In the genomic region with DNA sequence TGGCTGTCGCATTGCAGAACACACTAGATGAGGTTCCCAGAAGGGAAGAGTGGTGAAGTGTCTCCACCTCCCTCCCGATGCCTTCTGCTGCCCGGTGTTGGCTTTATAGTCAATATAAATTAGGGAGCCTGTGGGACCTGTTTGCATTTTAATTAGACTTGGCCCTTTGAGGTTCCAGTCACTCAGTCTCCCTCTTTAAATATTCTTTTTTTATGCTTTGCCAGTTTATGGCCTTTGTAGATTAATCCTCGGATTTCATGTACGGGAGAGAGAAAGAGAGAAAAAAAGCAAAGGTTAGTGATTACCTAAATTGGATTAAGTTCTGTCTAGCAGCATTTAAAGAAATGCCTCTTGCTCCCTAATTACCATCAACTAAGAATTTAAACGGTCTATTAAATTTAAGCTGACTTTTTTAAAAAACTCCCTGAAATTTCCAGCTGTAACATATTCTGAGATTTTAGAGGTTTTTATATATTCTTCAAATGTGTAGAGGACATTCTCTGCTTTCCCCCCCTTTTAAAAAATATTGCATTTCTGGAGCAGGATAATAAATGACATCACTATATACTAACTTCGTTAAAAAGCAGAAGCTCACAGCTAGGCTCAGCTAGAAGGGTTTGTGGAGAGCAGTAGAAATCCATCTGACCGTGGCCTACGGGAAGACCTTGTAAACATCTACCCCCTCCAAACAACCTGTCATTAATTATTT, we compare ENCODE assay signal across 18 cellular contexts.
DNase-seq lines count a peak whose midpoint lies in the region; ATAC-seq and TF ChIP-seq lines count a peak whose summit lies in the region.
"Had no signal": no experiment of that assay in that cellular context is flagged by ENCODE, and none has a peak within 500 bp of the region (broad histone marks: within the 10 kb centered on the region; RNA-seq: fewer than 3 reads in every experiment).

No MANE protein-coding gene starts in this region.

- H3K27ac Mint-ChIP-seq in CD4-positive, CD25-positive, alpha-beta regulatory T cell: no peak overlapping the region
- H3K27ac Mint-ChIP-seq in activated B cell treated with CpG ODN at 0.5 μM for 24 hours: no peak overlapping the region
- no peak overlapping the region for H3K27ac Mint-ChIP-seq in naive B cell
- H3K27ac Mint-ChIP-seq: mesothelial cell of epicardium, WTC11 had no signal

- peaks cover 10% of the 10 kb centered on the region for H3K27me3 ChIP-seq in CD4-positive, CD25-positive, alpha-beta regulatory T cell (ENCODE audit: control insufficient read depth, insufficient read depth, low read length)
- peaks cover 14% of the 10 kb centered on the region for H3K27me3 ChIP-seq in HAP-1 (ENCODE audit: low read depth)
- peaks cover 2% of the 10 kb centered on the region for H3K27me3 ChIP-seq in mesendoderm (ENCODE audit: insufficient read depth, low read length, poor library complexity)

- ATAC-seq in CD4-positive, CD25-positive, alpha-beta regulatory T cell (ENCODE audit: low read depth in 2 of 2): no peak
- ATAC-seq in activated B cell treated with CpG ODN at 0.5 μM for 24 hours (ENCODE audit: low read depth) (no peak), naive B cell (ENCODE audit: low read depth in 2 of 2) (peak; percentile 30 to 34), GM18520 (IDR thresholded peaks at IDR 0.05; ENCODE audit: unreplicated experiment) (no peak), GM21381 (IDR thresholded peaks at IDR 0.05; ENCODE audit: unreplicated experiment) (no peak)
- ATAC-seq: WTC11 had no signal

- no peaks in the 10 kb centered on the region for H3K36me3 ChIP-seq in CD4-positive, CD25-positive, alpha-beta regulatory T cell (ENCODE audit: control insufficient read depth, insufficient read depth, low read length)
- H3K36me3 ChIP-seq in HAP-1 (replicated peaks): peaks cover 5% of the 10 kb centered on the region; the same call in 1 of the 2 replicates
- H3K36me3 ChIP-seq in mesendoderm (ENCODE audit: control insufficient read depth, insufficient read depth, low read length): no peaks in the 10 kb centered on the region
- H3K36me3 ChIP-seq: adrenal gland had no signal

- H3K36me3 Mint-ChIP-seq in CD4-positive, CD25-positive, alpha-beta regulatory T cell: no peaks in the 10 kb centered on the region
- H3K36me3 Mint-ChIP-seq in activated B cell treated with CpG ODN at 0.5 μM for 24 hours (ENCODE audit: low read depth) (no peaks in the 10 kb centered on the region), naive B cell (no peaks in the 10 kb centered on the region)
- H3K36me3 Mint-ChIP-seq: mesothelial cell of epicardium, WTC11 had no signal

- H3K56ac ChIP-seq in mesendoderm (ENCODE audit: low read length): no peak overlapping the region

- no peak overlapping the region for H3K18ac ChIP-seq in mesendoderm (ENCODE audit: low read length)

- CTCF ChIA-PET in activated B cell treated with CpG ODN at 0.5 μM for 24 hours (lab: Charles Lee): interaction anchor here (1.0 kb wide), 1 partner anchor 15 kb away, joined by 3 read pairs; no protein-coding TSS in a partner anchor

- H2BK15ac ChIP-seq in mesendoderm (replicated peaks; ENCODE audit: low read depth): no peak overlapping the region

- no peak overlapping the region for H2AK5ac ChIP-seq in mesendoderm (ENCODE audit: low read length)

- H3K4ac ChIP-seq in mesendoderm (ENCODE audit: low read depth, low read length): no peak overlapping the region

- no CpG with 5 or more reads among the region's 9 CpGs for WGBS in mesendoderm (ENCODE audit: extremely low coverage, insufficient coverage, low lambda C conversion rate)

- H3K4me2 ChIP-seq in mesendoderm (ENCODE audit: low read length): no peak overlapping the region
- H3K4me2 ChIP-seq: BLaER1 had no signal

- no peaks in the 10 kb centered on the region for H3K9me3 Mint-ChIP-seq in CD4-positive, CD25-positive, alpha-beta regulatory T cell
- no peaks in the 10 kb centered on the region for H3K9me3 Mint-ChIP-seq in activated B cell treated with CpG ODN at 0.5 μM for 24 hours
- no peaks in the 10 kb centered on the region for H3K9me3 Mint-ChIP-seq in naive B cell
- H3K9me3 Mint-ChIP-seq: mesothelial cell of epicardium, WTC11 had no signal

- no peak for DNase-seq in CD4-positive, CD25-positive, alpha-beta regulatory T cell
- DNase-seq in HAP-1 (ENCODE audit: low spot score in 2 of 2): peak; percentile 56 to 88
- DNase-seq in activated B cell treated with CpG ODN at 0.5 μM for 24 hours: no peak
- no peak for DNase-seq in naive B cell
- DNase-seq in NCI-H1694 (lab: John Stamatoyannopoulos, UW): no peak
- no peak for DNase-seq in mesendoderm
- DNase-seq: adrenal gland; central memory CD4-positive, alpha-beta T cell; DMS79; effector CD8-positive, alpha-beta T cell; islet precursor cell; NCI-H2081 treated with DMSO at 0.1 percent for 48 hours; trophoblast cell had no signal

- peaks cover 0 to 19% (median 4%) of the 10 kb centered on the region in 4 donors for H3K4me1 Mint-ChIP-seq in CD4-positive, CD25-positive, alpha-beta regulatory T cell
- H3K4me1 Mint-ChIP-seq in activated B cell treated with CpG ODN at 0.5 μM for 24 hours (peaks cover 30% of the 10 kb centered on the region), naive B cell (peaks cover 22 to 32% (median 26%) of the 10 kb centered on the region in 3 donors)

- H3K4me3 ChIP-seq in CD4-positive, CD25-positive, alpha-beta regulatory T cell (ENCODE audit: low read depth, low read length): peak overlapping the region; percentile 18
- H3K4me3 ChIP-seq in HAP-1: no peak overlapping the region
- no peak overlapping the region for H3K4me3 ChIP-seq in mesendoderm (ENCODE audit: low read length)
- H3K4me3 ChIP-seq: BLaER1 had no signal

- peaks cover 51% of the 10 kb centered on the region for H3K27me3 Mint-ChIP-seq in CD4-positive, CD25-positive, alpha-beta regulatory T cell
- H3K27me3 Mint-ChIP-seq in activated B cell treated with CpG ODN at 0.5 μM for 24 hours: peaks cover 17% of the 10 kb centered on the region
- H3K27me3 Mint-ChIP-seq in naive B cell: peaks cover 24 to 25% (median 24%) of the 10 kb centered on the region in 3 donors

- no peak overlapping the region for H3K9ac ChIP-seq in mesendoderm (ENCODE audit: low read length)
- H3K9ac ChIP-seq: BLaER1 had no signal

- H3K9me3 ChIP-seq in CD4-positive, CD25-positive, alpha-beta regulatory T cell (ENCODE audit: control insufficient read depth in 2 of 2, low read length in 2 of 2): no peaks in the 10 kb centered on the region
- peaks cover 10% of the 10 kb centered on the region for H3K9me3 ChIP-seq in HAP-1
- H3K9me3 ChIP-seq: adrenal gland, BLaER1 had no signal

- H3K79me2 ChIP-seq in mesendoderm (ENCODE audit: control insufficient read depth, insufficient read depth, low read length): no peaks in the 10 kb centered on the region

- no peak overlapping the region for H3K4me3 Mint-ChIP-seq in CD4-positive, CD25-positive, alpha-beta regulatory T cell
- H3K4me3 Mint-ChIP-seq in activated B cell treated with CpG ODN at 0.5 μM for 24 hours (peak overlapping the region; percentile 16), naive B cell (peak overlapping the region in 6 of 8 donors; percentile 14 to 82 (median 60))
- H3K4me3 Mint-ChIP-seq: mesothelial cell of epicardium, WTC11 had no signal

- POLR2A ChIA-PET in activated B cell treated with CpG ODN at 0.5 μM for 24 hours (lab: Charles Lee): interaction anchor here (1.3 kb wide), 1 partner anchor 20 kb away, joined by 5 read pairs; no protein-coding TSS in a partner anchor

- TF ChIP-seq CTCF in activated B cell treated with CpG ODN at 0.5 μM for 24 hours (IDR thresholded peaks at IDR 0.05): no peak

- no peak overlapping the region for H4K5ac ChIP-seq in mesendoderm (ENCODE audit: low read length)

- in situ Hi-C loops in HAP-1 (cut with MboI; ENCODE audit: low sequenced_read_pairs): no loop called here

- H3K23ac ChIP-seq in mesendoderm (ENCODE audit: low read length): no peak overlapping the region

- H3K79me1 ChIP-seq in mesendoderm (ENCODE audit: low read length): no peaks in the 10 kb centered on the region

- H2BK120ac ChIP-seq in mesendoderm (ENCODE audit: low read depth, low read length): no peak overlapping the region

- no peak overlapping the region for H2BK5ac ChIP-seq in mesendoderm (ENCODE audit: low read length)

- intact Hi-C loops in activated B cell treated with CpG ODN at 0.5 μM for 24 hours (cut with micrococcal nuclease): no loop called here

- H3K4me1 ChIP-seq in CD4-positive, CD25-positive, alpha-beta regulatory T cell (ENCODE audit: control insufficient read depth, insufficient read depth, low read length, poor library complexity, severe bottlenecking): peaks cover 20% of the 10 kb centered on the region
- H3K4me1 ChIP-seq in HAP-1 (peaks cover 19% of the 10 kb centered on the region), mesendoderm (ENCODE audit: control insufficient read depth, low read depth, low read length) (no peaks in the 10 kb centered on the region)

- no peak overlapping the region for H3K27ac ChIP-seq in CD4-positive, CD25-positive, alpha-beta regulatory T cell (ENCODE audit: insufficient read depth, low read length, poor library complexity, severe bottlenecking)
- no peak overlapping the region for H3K27ac ChIP-seq in mesendoderm (ENCODE audit: low read depth, low read length)
- H3K27ac ChIP-seq: adrenal gland, BLaER1 had no signal

- no peak overlapping the region for H4K8ac ChIP-seq in mesendoderm (ENCODE audit: low read depth, low read length)

Comparison
In these comparisons a context has a peak if more than half of its experiments do, and no peak if none do; other contexts are left out.
1. ATAC-seq: peak in naive B cell (2 of 2); none in CD4-positive, CD25-positive, alpha-beta regulatory T cell (0 of 2), activated B cell treated with CpG ODN at 0.5 μM for 24 hours (single experiment), GM18520 (single experiment) and GM21381 (single experiment).
2. DNase-seq: peak in HAP-1 (2 of 2); none in CD4-positive, CD25-positive, alpha-beta regulatory T cell (0 of 3), activated B cell treated with CpG ODN at 0.5 μM for 24 hours (single experiment), naive B cell (single experiment), NCI-H1694 (single experiment) and mesendoderm (single experiment).
3. H3K4me3 Mint-ChIP-seq: peak in activated B cell treated with CpG ODN at 0.5 μM for 24 hours (single experiment) and naive B cell (6 of 8); none in CD4-positive, CD25-positive, alpha-beta regulatory T cell (0 of 4).